ENCODE assay signal across 14 cellular contexts in the genomic region with DNA sequence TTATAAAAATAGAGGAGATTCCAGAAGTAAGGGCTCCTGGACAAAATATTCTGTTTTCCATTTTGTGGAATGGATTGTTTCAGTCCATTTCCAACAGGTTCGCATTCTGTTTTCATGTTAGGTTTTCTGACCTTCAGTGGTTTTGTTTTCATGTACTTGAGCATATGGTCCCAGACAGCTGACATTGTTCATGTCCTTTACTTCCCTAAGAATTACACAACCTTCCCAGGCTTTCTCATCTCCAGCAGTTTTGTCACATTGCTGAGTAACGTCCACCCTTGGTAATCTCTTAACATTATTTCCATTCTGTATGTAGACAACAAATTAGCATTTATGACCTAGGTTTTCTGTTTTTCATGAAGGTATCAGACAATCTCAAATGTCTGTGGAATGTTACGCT. TPM values are rescaled to one million over a fixed set of nuclear protein-coding genes. Genes with fewer than 3 reads are reported as not detected.
DNase-seq lines count a peak whose midpoint lies in the region; ATAC-seq and TF ChIP-seq lines count a peak whose summit lies in the region.
"Had no signal": no experiment of that assay in that cellular context is flagged by ENCODE, and none has a peak within 500 bp of the region (broad histone marks: within the 10 kb centered on the region; RNA-seq: fewer than 3 reads in every experiment).

No MANE protein-coding gene starts in this region.

- H3K9me2 ChIP-seq in HCT116 (ENCODE audit: insufficient read depth), result no peaks in the 10 kb centered on the region

- H3K9me3 Mint-ChIP-seq in activated T-cell treated with anti-CD3 and anti-CD28 coated beads, Interleukin-2, amount 50 U/mL, for 24 hours, result peaks cover 3% of the 10 kb centered on the region

- DNase-seq in HCT116 (ENCODE audit: low read depth, low spot score), result no peak
- DNase-seq in astrocyte of the spinal cord (ENCODE audit: low read depth, low spot score), result peak; percentile 28
- no peak for DNase-seq in right cardiac atrium
- DNase-seq in spleen, result no peak
- no peak for DNase-seq in activated CD4-positive, alpha-beta T cell treated with anti-CD3 and anti-CD28 coated beads for 1 hour
- no peak for DNase-seq in NAMALWA (ENCODE audit: low spot score)
- DNase-seq in activated T-cell treated with anti-CD3 and anti-CD28 coated beads, Interleukin-2, amount 50 U/mL, for 24 hours, result no peak
- DNase-seq: activated CD8-positive, alpha-beta memory T cell treated with anti-CD3 and anti-CD28 coated beads for 24 hours; COR-L47; NCI-H510A; stimulated activated CD4-positive, alpha-beta T cell treated with anti-CD3 and anti-CD28 coated beads, Interleukin-1b, Interleukin-23, amount 100 ng/mL, for 48 hours; stimulated activated naive CD8-positive, alpha-beta T cell treated with anti-CD3 and anti-CD28 coated beads, Interleukin-15, amount 100 ng/mL, for 72 hours had no signal

- in situ Hi-C loops in astrocyte of the spinal cord (cut with HindIII; ENCODE audit: low sequenced_read_pairs), result no loop called here

- TF ChIP-seq CTCF in HCT116 (IDR thresholded peaks at IDR 0.05 in 2 of 3, conservative IDR thresholded peaks at IDR 0.05 in 1 of 3; ENCODE audit: borderline replicate concordance in 1 of 3, insufficient read depth in 1 of 3, low read depth in 2 of 3, low read length in 2 of 3) (no peak), astrocyte of the spinal cord (IDR thresholded peaks at IDR 0.05; ENCODE audit: low read depth, low read length) (no peak), spleen (IDR thresholded peaks at IDR 0.05 in 8 of 11, conservative IDR thresholded peaks at IDR 0.05 in 3 of 11) (no peak)

- H3K4me3 ChIP-seq in HCT116 (replicated peaks in 1 of 2; ENCODE audit: low read depth in 1 of 2, low read length in 2 of 2) (no peak overlapping the region; a peak in 1 of 4 replicates), astrocyte of the spinal cord (ENCODE audit: low read depth, low read length) (no peak overlapping the region), right cardiac atrium (ENCODE audit: low read length) (no peak overlapping the region), spleen (no peak overlapping the region)

- peaks cover 3% of the 10 kb centered on the region for H3K27me3 Mint-ChIP-seq in activated T-cell treated with anti-CD3 and anti-CD28 coated beads, Interleukin-2, amount 50 U/mL, for 24 hours
- H3K27me3 Mint-ChIP-seq: stimulated activated naive CD8-positive, alpha-beta T cell treated with anti-CD3 and anti-CD28 coated beads, Interleukin-15, amount 100 ng/mL, for 72 hours had no signal

- H4K20me1 ChIP-seq in HCT116 (ENCODE audit: insufficient read depth), result no peaks in the 10 kb centered on the region

- CTCF ChIA-PET in HCT116 (lab: Charles Lee), result no interaction called here

- POLR2A ChIA-PET in HCT116 (lab: Charles Lee), result interaction anchor here (1.0 to 2.0 kb wide), 7 partner anchors 19 to 86 kb away, joined by 3 to 9 read pairs (median 5); a partner anchor contains a TSS

- RAD21 ChIA-PET in HCT116 (lab: Charles Lee; ENCODE audit: low non-redundant PET in 1 of 2, low total read pairs in 2 of 2, uncharacterized antibody in 2 of 2, unreplicated experiment in 2 of 2), result interaction anchor here in 1 of 2 experiments (0.7 kb wide), 1 partner anchor 120 kb away, joined by 3 read pairs; no protein-coding TSS in a partner anchor

- H3K27ac ChIP-seq in HCT116 (ENCODE audit: low read depth, low read length) (peak overlapping the region; percentile 92), right cardiac atrium (ENCODE audit: low read length) (no peak overlapping the region), spleen (peak overlapping the region in 5 of 8 donors; percentile 5 to 59 (median 33))
- H3K27ac ChIP-seq: KMS-11 had no signal

- no peak overlapping the region for H3K27ac Mint-ChIP-seq in activated T-cell treated with anti-CD3 and anti-CD28 coated beads, Interleukin-2, amount 50 U/mL, for 24 hours

- peak overlapping the region; percentile 20 for H2AFZ ChIP-seq in HCT116 (ENCODE audit: low read depth, low read length, poor library complexity, severe bottlenecking)

- TF ChIP-seq POLR2A in HCT116 (IDR thresholded peaks at IDR 0.05; ENCODE audit: borderline replicate concordance, extremely low read depth, insufficient read depth, insufficient read length), result no peak
- no peak for TF ChIP-seq POLR2A in spleen (IDR thresholded peaks at IDR 0.05)

- H3K27me3 ChIP-seq in HCT116 (ENCODE audit: insufficient read depth, low read length) (no peaks in the 10 kb centered on the region), right cardiac atrium (ENCODE audit: control insufficient read depth, insufficient read depth) (no peaks in the 10 kb centered on the region), spleen (replicated peaks in 1 of 7) (no peaks in the 10 kb centered on the region)

- no peaks in the 10 kb centered on the region for H3K36me3 ChIP-seq in HCT116 (ENCODE audit: control insufficient read depth in 1 of 2, insufficient read depth in 2 of 2, low read length in 2 of 2)
- no peaks in the 10 kb centered on the region for H3K36me3 ChIP-seq in spleen

- BruUV-seq in HCT116 (replicated peaks; lab: Mats Ljungman, UMichigan), result TSS peak; percentile 43

- no peak for TF ChIP-seq RAD21 in HCT116 (IDR thresholded peaks at IDR 0.05; ENCODE audit: low read depth)

- peaks cover 76 to 89% of the 10 kb centered on the region in 2 experiments for H3K4me1 ChIP-seq in HCT116 (ENCODE audit: control insufficient read depth in 1 of 2, insufficient read depth in 2 of 2, low read length in 2 of 2)
- H3K4me1 ChIP-seq in right cardiac atrium (ENCODE audit: control insufficient read depth, insufficient read depth, low read length), result no peaks in the 10 kb centered on the region
- H3K4me1 ChIP-seq in spleen, result peaks cover 0 to 19% (median 0%) of the 10 kb centered on the region in 6 donors

- H3K9me3 ChIP-seq in HCT116 (ENCODE audit: control insufficient read depth in 1 of 2, insufficient read depth in 1 of 2, low read depth in 1 of 2, low read length in 2 of 2) (no peaks in the 10 kb centered on the region), right cardiac atrium (ENCODE audit: control insufficient read depth, low read length) (no peaks in the 10 kb centered on the region), spleen (peaks cover 0 to 10% (median 4%) of the 10 kb centered on the region in 8 donors)

- H3K36me3 Mint-ChIP-seq in activated T-cell treated with anti-CD3 and anti-CD28 coated beads, Interleukin-2, amount 50 U/mL, for 24 hours (ENCODE audit: low read depth), result no peaks in the 10 kb centered on the region

- intact Hi-C loops in HCT116 (cut with micrococcal nuclease), result loop anchor here (1.0 to 5.0 kb wide), 4 partner anchors 30 to 135 kb away; no protein-coding TSS in a partner anchor
- intact Hi-C loops in right cardiac atrium (cut with DNase I), result loop anchor here in 1 of 4 donors (10.0 kb wide), 1 partner anchor 68 kb away; no protein-coding TSS in a partner anchor
- intact Hi-C loops in spleen (cut with DNase I; ENCODE audit: low total_unique reads), result no loop called here

- H3K79me2 ChIP-seq in HCT116 (ENCODE audit: insufficient read depth, low read length), result no peaks in the 10 kb centered on the region

- no peak overlapping the region for H3K4me3 Mint-ChIP-seq in activated T-cell treated with anti-CD3 and anti-CD28 coated beads, Interleukin-2, amount 50 U/mL, for 24 hours

- H3K9ac ChIP-seq in HCT116 (ENCODE audit: low read length), result peak overlapping the region; percentile 63
- H3K9ac ChIP-seq: KMS-11 had no signal

- 77% methylated on average over 3 of the region's 3 CpGs for WGBS in right cardiac atrium
- 67 to 85% (median 74%) methylated on average over 3 of the region's 3 CpGs for WGBS in spleen, 5 donors

- H3K4me2 ChIP-seq in HCT116 (ENCODE audit: low read length), result peak overlapping the region; percentile 80
- H3K4me2 ChIP-seq: KMS-11 had no signal

- peaks cover 32% of the 10 kb centered on the region for H3K4me1 Mint-ChIP-seq in activated T-cell treated with anti-CD3 and anti-CD28 coated beads, Interleukin-2, amount 50 U/mL, for 24 hours (ENCODE audit: low read depth)

- ATAC-seq in HCT116, result no peak
- ATAC-seq in right cardiac atrium, result peak; percentile 71 to 78
- ATAC-seq in GM21526 (IDR thresholded peaks at IDR 0.05; ENCODE audit: low FRiP score, unreplicated experiment), result no peak
- ATAC-seq: stimulated activated naive CD8-positive, alpha-beta T cell treated with anti-CD3 and anti-CD28 coated beads, Interleukin-15, amount 100 ng/mL, for 72 hours had no signal

TF ChIP-seq in HCT116, 20 proteins besides CTCF, POLR2A, EP300 and RAD21 (continues in another document):
- no peak for TF ChIP-seq CBX3 (IDR thresholded peaks at IDR 0.05; ENCODE audit: low read depth)
- no peak for TF ChIP-seq YY1 (IDR thresholded peaks at IDR 0.05; ENCODE audit: extremely low read depth, insufficient replicate concordance, low read depth, low read length)
- no peak for TF ChIP-seq EZH2phosphoT487 (IDR thresholded peaks at IDR 0.05; ENCODE audit: borderline replicate concordance)
- TF ChIP-seq, protein P1, sequence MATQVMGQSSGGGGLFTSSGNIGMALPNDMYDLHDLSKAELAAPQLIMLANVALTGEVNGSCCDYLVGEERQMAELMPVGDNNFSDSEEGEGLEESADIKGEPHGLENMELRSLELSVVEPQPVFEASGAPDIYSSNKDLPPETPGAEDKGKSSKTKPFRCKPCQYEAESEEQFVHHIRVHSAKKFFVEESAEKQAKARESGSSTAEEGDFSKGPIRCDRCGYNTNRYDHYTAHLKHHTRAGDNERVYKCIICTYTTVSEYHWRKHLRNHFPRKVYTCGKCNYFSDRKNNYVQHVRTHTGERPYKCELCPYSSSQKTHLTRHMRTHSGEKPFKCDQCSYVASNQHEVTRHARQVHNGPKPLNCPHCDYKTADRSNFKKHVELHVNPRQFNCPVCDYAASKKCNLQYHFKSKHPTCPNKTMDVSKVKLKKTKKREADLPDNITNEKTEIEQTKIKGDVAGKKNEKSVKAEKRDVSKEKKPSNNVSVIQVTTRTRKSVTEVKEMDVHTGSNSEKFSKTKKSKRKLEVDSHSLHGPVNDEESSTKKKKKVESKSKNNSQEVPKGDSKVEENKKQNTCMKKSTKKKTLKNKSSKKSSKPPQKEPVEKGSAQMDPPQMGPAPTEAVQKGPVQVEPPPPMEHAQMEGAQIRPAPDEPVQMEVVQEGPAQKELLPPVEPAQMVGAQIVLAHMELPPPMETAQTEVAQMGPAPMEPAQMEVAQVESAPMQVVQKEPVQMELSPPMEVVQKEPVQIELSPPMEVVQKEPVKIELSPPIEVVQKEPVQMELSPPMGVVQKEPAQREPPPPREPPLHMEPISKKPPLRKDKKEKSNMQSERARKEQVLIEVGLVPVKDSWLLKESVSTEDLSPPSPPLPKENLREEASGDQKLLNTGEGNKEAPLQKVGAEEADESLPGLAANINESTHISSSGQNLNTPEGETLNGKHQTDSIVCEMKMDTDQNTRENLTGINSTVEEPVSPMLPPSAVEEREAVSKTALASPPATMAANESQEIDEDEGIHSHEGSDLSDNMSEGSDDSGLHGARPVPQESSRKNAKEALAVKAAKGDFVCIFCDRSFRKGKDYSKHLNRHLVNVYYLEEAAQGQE (IDR thresholded peaks at IDR 0.05; ENCODE audit: low read depth), result no peak
- TF ChIP-seq ELF1 (IDR thresholded peaks at IDR 0.05; ENCODE audit: borderline replicate concordance, low read depth), result no peak

RNA-seq across cellular contexts. Expression of a gene that starts 21.0 kb away (rescaled TPM):
- total RNA-seq in HCT116 (2021; ENCODE audit: unreplicated experiment), result 777 TPM
- 536 and 725 TPM in 2 replicates for polyA plus RNA-seq in HCT116 (2012)
- total RNA-seq in right cardiac atrium, result 10 to 100 TPM in 3 of 4 donors, 1 to 10 TPM in 1; 9.8 to 16.9 (median 15.0) TPM
- polyA plus RNA-seq in right cardiac atrium, result 12.8 TPM
- total RNA-seq in spleen, result 10 to 100 TPM in 2 of 7 donors, 1 to 10 TPM in 5; 7.6 to 12.5 (median 8.5) TPM
- polyA plus RNA-seq in spleen, result 1 to 10 TPM; 2.0 to 5.7 (median 5.0) TPM

Comparison
In these comparisons a context has a peak if more than half of its experiments do, and no peak if none do; other contexts are left out.
1. ATAC-seq: peak in right cardiac atrium (2 of 2); none in HCT116 (single experiment) and GM21526 (single experiment).
2. RNA of a gene that starts 21.0 kb away (total RNA-seq): 777 TPM in HCT116 (single experiment); 9.8 to 16.9 TPM in right cardiac atrium and 7.6 to 12.5 TPM in spleen; every median in the first group is over 10 times any median in the second.